12 cellular contexts compared by ENCODE assay signal in the genomic region with DNA sequence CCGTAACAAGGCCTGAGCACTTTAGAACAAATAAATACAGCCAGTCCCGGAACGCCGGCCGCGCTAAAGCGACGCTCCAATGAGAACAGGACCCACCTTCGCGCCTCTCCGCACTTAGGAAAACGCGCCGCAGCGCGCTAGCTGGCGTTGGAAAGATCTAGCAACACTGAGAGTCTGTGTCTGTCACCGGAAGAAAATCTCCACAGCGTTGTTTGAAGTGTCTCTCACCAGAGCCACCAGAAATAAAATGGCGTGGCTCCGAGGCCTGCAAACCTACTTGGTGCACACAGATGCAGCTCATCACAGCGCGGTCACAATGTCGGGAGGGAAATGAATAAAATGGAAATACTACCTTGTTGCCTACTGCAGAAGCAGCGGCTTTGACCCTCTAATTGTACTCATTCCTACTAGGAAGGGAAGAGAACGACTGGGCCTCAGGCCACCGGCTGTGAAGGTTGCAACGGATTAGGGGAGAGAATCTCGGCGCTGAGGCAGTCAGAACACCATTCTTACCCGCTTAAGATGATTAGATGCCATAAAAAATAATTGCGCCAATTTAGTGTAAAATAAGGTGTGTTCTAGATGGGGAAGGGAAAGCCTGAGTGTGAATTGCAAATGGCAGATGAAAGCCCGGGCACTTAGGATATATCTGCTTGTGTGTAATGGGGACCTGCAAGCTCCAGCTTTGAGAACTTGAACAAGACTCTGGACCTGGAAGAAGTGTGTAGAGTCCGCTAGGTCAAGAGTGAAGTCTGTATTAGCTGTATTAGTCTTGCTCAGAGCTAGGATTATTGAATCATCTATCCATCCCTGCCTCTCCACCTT. TPM values are rescaled to one million over a fixed set of nuclear protein-coding genes. Genes with fewer than 3 reads are reported as not detected.
DNase-seq lines count a peak whose midpoint lies in the region; ATAC-seq and TF ChIP-seq lines count a peak whose summit lies in the region.
"Had no signal": no experiment of that assay in that cellular context is flagged by ENCODE, and none has a peak within 500 bp of the region (broad histone marks: within the 10 kb centered on the region; RNA-seq: fewer than 3 reads in every experiment).

No MANE protein-coding gene starts in this region.

- H3K14ac ChIP-seq in mesenchymal stem cell (ENCODE audit: low read length in 2 of 2), result no peak overlapping the region

- TF ChIP-seq CTCF in cardiac muscle cell (IDR thresholded peaks at IDR 0.05; ENCODE audit: low read depth, low read length) (no peak), thoracic aorta (IDR thresholded peaks at IDR 0.05) (no peak), psoas muscle (IDR thresholded peaks at IDR 0.05) (no peak)

- no peaks in the 10 kb centered on the region for H3K79me1 ChIP-seq in mesenchymal stem cell (replicated peaks; ENCODE audit: low read length, poor library complexity, severe bottlenecking)

- peak overlapping the region; percentile 45 for H3K4me3 Mint-ChIP-seq in activated naive CD8-positive, alpha-beta T cell treated with anti-CD3 and anti-CD28 coated beads, Interleukin-2, amount 10 ng/mL, durations not matched to agents 7 days and 5 days

- no peak overlapping the region for H2BK120ac ChIP-seq in mesenchymal stem cell (ENCODE audit: low read depth, low read length)

- H3K4ac ChIP-seq in mesenchymal stem cell (ENCODE audit: low read depth in 1 of 2, low read length in 2 of 2), result no peak overlapping the region

- no peak overlapping the region for H3K27ac ChIP-seq in cardiac muscle cell
- H3K27ac ChIP-seq in mesenchymal stem cell (ENCODE audit: low read length, poor library complexity, severe bottlenecking), result no peak overlapping the region
- H3K27ac ChIP-seq in thoracic aorta, result no peak overlapping the region
- H3K27ac ChIP-seq in psoas muscle, result no peak overlapping the region

- H3K4me1 Mint-ChIP-seq in activated naive CD8-positive, alpha-beta T cell treated with anti-CD3 and anti-CD28 coated beads, Interleukin-2, amount 10 ng/mL, durations not matched to agents 7 days and 5 days, result peaks cover 35% of the 10 kb centered on the region

- H3K23ac ChIP-seq in mesenchymal stem cell (ENCODE audit: low read length in 2 of 2), result no peak overlapping the region

- no peak overlapping the region for H2BK5ac ChIP-seq in mesenchymal stem cell (ENCODE audit: low read depth, low read length, poor library complexity, severe bottlenecking)

- POLR2A ChIA-PET in activated naive CD8-positive, alpha-beta T cell treated with anti-CD3 and anti-CD28 coated beads, Interleukin-2, amount 10 ng/mL, durations not matched to agents 7 days and 5 days (lab: Charles Lee), result no interaction called here

- ATAC-seq in left cardiac atrium, result no peak
- ATAC-seq in activated naive CD8-positive, alpha-beta T cell treated with anti-CD3 and anti-CD28 coated beads, Interleukin-2, amount 10 ng/mL, durations not matched to agents 7 days and 5 days (ENCODE audit: low read depth), result no peak
- no peak for ATAC-seq in thoracic aorta (ENCODE audit: insufficient number of reproducible peaks, low FRiP score, low read depth)
- no peak for ATAC-seq in psoas muscle
- no peak for ATAC-seq in HG03469 (IDR thresholded peaks at IDR 0.05; ENCODE audit: unreplicated experiment)
- ATAC-seq: Panc1 had no signal

- no peak overlapping the region for H2BK15ac ChIP-seq in mesenchymal stem cell (ENCODE audit: low read depth, poor library complexity, severe bottlenecking)

- H2BK12ac ChIP-seq in mesenchymal stem cell (ENCODE audit: low read length in 2 of 2), result no peak overlapping the region

- H3K9ac ChIP-seq in mesenchymal stem cell (ENCODE audit: low read length), result no peak overlapping the region

- H3K9me3 ChIP-seq in cardiac muscle cell (ENCODE audit: low read depth) (no peaks in the 10 kb centered on the region), mesenchymal stem cell (ENCODE audit: control insufficient read depth, low read length) (peaks cover 3% of the 10 kb centered on the region), thoracic aorta (no peaks in the 10 kb centered on the region), psoas muscle (no peaks in the 10 kb centered on the region)
- H3K9me3 ChIP-seq: MG63 had no signal

- intact Hi-C loops in left cardiac atrium (cut with DNase I), result no loop called here
- intact Hi-C loops in psoas muscle (cut with DNase I), result no loop called here

- H3K4me1 ChIP-seq in cardiac muscle cell (ENCODE audit: low read depth) (peaks cover under 1% of the 10 kb centered on the region), mesenchymal stem cell (ENCODE audit: control insufficient read depth, insufficient read depth, low read depth, low read length) (peaks cover 41% of the 10 kb centered on the region), thoracic aorta (ENCODE audit: control insufficient read depth in 1 of 2, low read depth in 2 of 2) (peaks cover 20 to 44% of the 10 kb centered on the region in 2 donors), psoas muscle (peaks cover 7% of the 10 kb centered on the region)

- no peak overlapping the region for H2AK5ac ChIP-seq in mesenchymal stem cell (ENCODE audit: low read length, severe bottlenecking)

- no peak overlapping the region for H3K27ac Mint-ChIP-seq in activated naive CD8-positive, alpha-beta T cell treated with anti-CD3 and anti-CD28 coated beads, Interleukin-2, amount 10 ng/mL, durations not matched to agents 7 days and 5 days

- H3K18ac ChIP-seq in mesenchymal stem cell (ENCODE audit: low read depth in 1 of 2, low read length in 2 of 2), result no peak overlapping the region

- no peak overlapping the region for H4K91ac ChIP-seq in mesenchymal stem cell (ENCODE audit: low read length)

- peaks cover 100% of the 10 kb centered on the region for H3K27me3 ChIP-seq in cardiac muscle cell
- peaks cover 86 to 93% of the 10 kb centered on the region in 2 experiments for H3K27me3 ChIP-seq in mesenchymal stem cell (ENCODE audit: control insufficient read depth in 1 of 2, insufficient read depth in 1 of 2, low read length in 2 of 2)
- peaks cover 22% of the 10 kb centered on the region for H3K27me3 ChIP-seq in thoracic aorta (replicated peaks; ENCODE audit: insufficient read depth)
- peaks cover 2 to 99% (median 38%) of the 10 kb centered on the region in 3 donors for H3K27me3 ChIP-seq in psoas muscle (ENCODE audit: insufficient read depth in 3 of 3, low read length in 2 of 3)

- 6% methylated on average over 29 of the region's 34 CpGs for WGBS in mesenchymal stem cell
- 63 to 77% (median 67%) methylated on average over 34 of the region's 34 CpGs for WGBS in psoas muscle, 3 donors

- no peaks in the 10 kb centered on the region for H3K36me3 ChIP-seq in cardiac muscle cell
- no peaks in the 10 kb centered on the region for H3K36me3 ChIP-seq in mesenchymal stem cell (ENCODE audit: control insufficient read depth in 1 of 2, insufficient read depth in 2 of 2, low read depth in 1 of 2, low read length in 2 of 2)
- no peaks in the 10 kb centered on the region for H3K36me3 ChIP-seq in thoracic aorta
- no peaks in the 10 kb centered on the region for H3K36me3 ChIP-seq in psoas muscle (ENCODE audit: insufficient read depth in 1 of 2, low read depth in 1 of 2)
- H3K36me3 ChIP-seq: MG63 had no signal

- H3K4me2 ChIP-seq in mesenchymal stem cell (ENCODE audit: low read length, poor library complexity, severe bottlenecking), result peak overlapping the region; percentile 70

- no peaks in the 10 kb centered on the region for H3K36me3 Mint-ChIP-seq in activated naive CD8-positive, alpha-beta T cell treated with anti-CD3 and anti-CD28 coated beads, Interleukin-2, amount 10 ng/mL, durations not matched to agents 7 days and 5 days

- DNase-seq in cardiac muscle cell (ENCODE audit: low read depth in 1 of 2, low spot score in 1 of 2), result no peak
- DNase-seq in left cardiac atrium, result no peak
- peak; percentile 31 for DNase-seq in activated naive CD8-positive, alpha-beta T cell treated with anti-CD3 and anti-CD28 coated beads, Interleukin-2, amount 10 ng/mL, durations not matched to agents 7 days and 5 days
- no peak for DNase-seq in mesenchymal stem cell
- no peak for DNase-seq in thoracic aorta (ENCODE audit: low spot score)
- DNase-seq in NCI-H1436 (lab: John Stamatoyannopoulos, UW), result no peak
- no peak for DNase-seq in psoas muscle
- DNase-seq: MG63 had no signal

- H3K27me3 Mint-ChIP-seq in activated naive CD8-positive, alpha-beta T cell treated with anti-CD3 and anti-CD28 coated beads, Interleukin-2, amount 10 ng/mL, durations not matched to agents 7 days and 5 days, result peaks cover 84% of the 10 kb centered on the region

- H3K4me3 ChIP-seq in cardiac muscle cell (peak overlapping the region; percentile 5), mesenchymal stem cell (ENCODE audit: insufficient read depth in 1 of 2, low read depth in 1 of 2, low read length in 2 of 2) (peak overlapping the region in 1 of 2 experiments; percentile 67), thoracic aorta (peak overlapping the region; percentile 66), psoas muscle (no peak overlapping the region)
- H3K4me3 ChIP-seq: MG63 had no signal

- no peaks in the 10 kb centered on the region for H3K9me3 Mint-ChIP-seq in activated naive CD8-positive, alpha-beta T cell treated with anti-CD3 and anti-CD28 coated beads, Interleukin-2, amount 10 ng/mL, durations not matched to agents 7 days and 5 days

- no peak overlapping the region for H2AFZ ChIP-seq in mesenchymal stem cell (ENCODE audit: low read depth, low read length)

- no peak overlapping the region for H4K8ac ChIP-seq in mesenchymal stem cell (ENCODE audit: low read length)

RNA-seq across cellular contexts. Expression of a gene that starts 4.5 kb away (rescaled TPM):
- total RNA-seq in cardiac muscle cell, result 0.24 TPM in 1 of 2 replicates, not detected in the other
- 0.44 TPM in 1 of 2 replicates, not detected in the other for polyA plus RNA-seq in cardiac muscle cell
- not detected for total RNA-seq in left cardiac atrium
- not detected for total RNA-seq in activated naive CD8-positive, alpha-beta T cell treated with anti-CD3 and anti-CD28 coated beads, Interleukin-2, amount 10 ng/mL, durations not matched to agents 7 days and 5 days
- polyA plus RNA-seq in mesenchymal stem cell (2013, experiment 1 of 2), result not detected
- not detected for polyA plus RNA-seq in mesenchymal stem cell (2013, experiment 2 of 2)
- total RNA-seq in thoracic aorta, result not detected
- total RNA-seq in psoas muscle, result not detected
- polyA plus RNA-seq in psoas muscle, result not detected
- total RNA-seq: bronchial epithelial cell, epithelial cell of proximal tubule had no signal
